In the genomic region with DNA sequence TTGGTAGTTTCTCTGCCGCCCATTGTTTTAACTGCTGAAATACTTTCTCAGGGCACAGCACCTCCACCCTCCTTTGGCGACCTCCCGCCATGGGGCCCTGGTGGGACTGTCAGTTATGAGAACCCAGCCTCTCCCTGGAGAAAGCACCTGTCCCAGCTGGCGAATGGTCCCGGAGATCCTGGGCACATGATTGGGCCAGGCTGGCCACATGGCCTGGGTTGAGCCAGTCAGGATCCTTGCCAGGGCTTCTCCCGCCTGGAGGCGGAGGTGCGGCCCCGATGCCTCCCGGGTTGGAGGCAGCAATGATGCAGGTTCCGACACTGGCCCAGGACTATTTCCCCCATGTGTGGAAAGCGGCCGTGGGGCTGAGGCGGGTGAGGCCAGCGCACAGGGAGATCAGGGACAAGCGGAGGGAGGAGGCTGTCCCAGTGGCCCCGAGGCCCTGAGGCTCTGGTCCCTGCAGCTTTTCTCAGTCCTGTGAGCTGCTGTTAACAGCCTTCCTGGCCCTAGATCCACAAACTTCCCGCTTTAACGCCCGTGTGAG, we compare ENCODE assay signal across 1 cellular context.
TF ChIP-seq lines count a peak whose summit lies in the region.

No MANE protein-coding gene starts in this region.

TF ChIP-seq in GM23338, 12 proteins besides CTCF, POLR2A, EP300 and RAD21 (continued from another document):
- TF ChIP-seq, protein P1, sequence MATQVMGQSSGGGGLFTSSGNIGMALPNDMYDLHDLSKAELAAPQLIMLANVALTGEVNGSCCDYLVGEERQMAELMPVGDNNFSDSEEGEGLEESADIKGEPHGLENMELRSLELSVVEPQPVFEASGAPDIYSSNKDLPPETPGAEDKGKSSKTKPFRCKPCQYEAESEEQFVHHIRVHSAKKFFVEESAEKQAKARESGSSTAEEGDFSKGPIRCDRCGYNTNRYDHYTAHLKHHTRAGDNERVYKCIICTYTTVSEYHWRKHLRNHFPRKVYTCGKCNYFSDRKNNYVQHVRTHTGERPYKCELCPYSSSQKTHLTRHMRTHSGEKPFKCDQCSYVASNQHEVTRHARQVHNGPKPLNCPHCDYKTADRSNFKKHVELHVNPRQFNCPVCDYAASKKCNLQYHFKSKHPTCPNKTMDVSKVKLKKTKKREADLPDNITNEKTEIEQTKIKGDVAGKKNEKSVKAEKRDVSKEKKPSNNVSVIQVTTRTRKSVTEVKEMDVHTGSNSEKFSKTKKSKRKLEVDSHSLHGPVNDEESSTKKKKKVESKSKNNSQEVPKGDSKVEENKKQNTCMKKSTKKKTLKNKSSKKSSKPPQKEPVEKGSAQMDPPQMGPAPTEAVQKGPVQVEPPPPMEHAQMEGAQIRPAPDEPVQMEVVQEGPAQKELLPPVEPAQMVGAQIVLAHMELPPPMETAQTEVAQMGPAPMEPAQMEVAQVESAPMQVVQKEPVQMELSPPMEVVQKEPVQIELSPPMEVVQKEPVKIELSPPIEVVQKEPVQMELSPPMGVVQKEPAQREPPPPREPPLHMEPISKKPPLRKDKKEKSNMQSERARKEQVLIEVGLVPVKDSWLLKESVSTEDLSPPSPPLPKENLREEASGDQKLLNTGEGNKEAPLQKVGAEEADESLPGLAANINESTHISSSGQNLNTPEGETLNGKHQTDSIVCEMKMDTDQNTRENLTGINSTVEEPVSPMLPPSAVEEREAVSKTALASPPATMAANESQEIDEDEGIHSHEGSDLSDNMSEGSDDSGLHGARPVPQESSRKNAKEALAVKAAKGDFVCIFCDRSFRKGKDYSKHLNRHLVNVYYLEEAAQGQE (IDR thresholded peaks at IDR 0.05; ENCODE audit: unreplicated experiment) = no peak
- TF ChIP-seq JUNB (IDR thresholded peaks at IDR 0.05; ENCODE audit: unreplicated experiment) = no peak
